ENCODE assay signal across 8 cellular contexts in the genomic region with DNA sequence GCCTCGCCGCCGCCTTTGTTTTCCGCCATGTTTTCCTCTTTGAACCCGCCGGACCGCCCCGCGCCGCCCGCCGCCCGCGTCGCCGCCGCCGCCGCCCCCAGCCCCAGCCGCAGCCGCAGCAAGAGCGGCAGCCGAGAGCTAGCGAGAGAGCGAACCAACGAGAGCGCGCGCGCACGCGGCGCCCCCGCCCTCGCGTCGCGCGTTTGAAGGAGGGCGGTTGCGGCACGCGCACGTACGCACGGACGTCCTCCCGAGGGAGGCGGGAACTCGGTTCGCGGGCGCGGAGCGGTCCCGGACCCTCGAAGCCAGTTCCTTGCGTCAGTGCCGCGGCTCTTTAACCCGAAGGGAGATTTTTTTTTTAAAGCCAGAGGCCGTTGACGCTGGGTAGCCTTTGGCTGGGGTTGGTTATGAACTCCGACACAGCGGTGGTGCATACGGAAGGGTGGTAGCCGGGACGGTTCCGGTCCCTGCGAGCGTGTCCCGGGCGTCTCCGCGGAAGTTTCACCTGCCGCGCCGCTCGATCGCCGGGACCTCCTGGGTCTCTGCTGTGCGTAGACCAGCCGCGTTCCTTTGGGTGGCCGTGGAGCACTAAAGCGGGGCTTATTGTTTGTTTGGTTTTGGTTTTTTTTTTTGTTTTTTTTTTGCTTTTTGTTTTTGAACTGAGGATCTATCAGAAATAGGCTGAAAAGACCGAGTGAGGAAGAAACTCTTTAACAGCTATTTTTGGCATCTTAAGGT. TPM values are rescaled to one million over a fixed set of nuclear protein-coding genes. Genes with fewer than 3 reads are reported as not detected.
DNase-seq lines count a peak whose midpoint lies in the region; ATAC-seq, FAIRE-seq and TF ChIP-seq lines count a peak whose summit lies in the region.

TRIM33 (minus strand) TSS at position 156 of the 738 bp plus-strand sequence; CDS start at position 29, 127 bp downstream.

- BruUV-seq in HepG2 (replicated peaks; lab: Mats Ljungman, UMichigan): TSS peak; percentile 93

- peak within 1 kb of the TSS; percentile 89 for H3K27ac ChIP-seq in C4-2B
- peak within 1 kb of the TSS; percentile 90 for H3K27ac ChIP-seq in HepG2 (ENCODE audit: extremely low read length, insufficient read depth, low read length)

- H4K20me1 ChIP-seq in HepG2 (ENCODE audit: insufficient read depth, low read length): peaks cover 30% of the 10 kb centered on the region

- in situ Hi-C loops in HepG2 (cut with HindIII; ENCODE audit: extremely low pct_ligation_motif_present, low pct_unique_long_range_greater_than_20kb): no loop called here

- peak within 1 kb of the TSS; percentile 84 to 95 (median 93) for H3K4me3 ChIP-seq in HepG2 (replicated peaks in 1 of 3; ENCODE audit: insufficient read depth in 1 of 3, low read depth in 2 of 3, low read length in 3 of 3)

- H3K36me3 ChIP-seq in HepG2 (replicated peaks in 1 of 2; ENCODE audit: control insufficient read depth in 1 of 2, insufficient read depth in 2 of 2, low read length in 2 of 2): peaks cover 0 to 6% of the 10 kb centered on the region in 2 experiments; a peak in 2 of 5 replicates

- ATAC-seq in GM19372 (IDR thresholded peaks at IDR 0.05; ENCODE audit: low read depth, unreplicated experiment) (peak; percentile 70), HG03521 (IDR thresholded peaks at IDR 0.05; ENCODE audit: unreplicated experiment) (peak; percentile 76), HepG2 (peak; percentile 78)

- peak within 1 kb of the TSS; percentile 91 for H3K9ac ChIP-seq in HepG2 (ENCODE audit: insufficient read depth, low read depth, low read length)

- DNase-seq in NCI-H69 (lab: John Stamatoyannopoulos, UW) (peak; percentile 94), dermis blood vessel endothelial cell (peak; percentile 98), HepG2 (ENCODE audit: low spot score) (peak; percentile 80)
- DNase-seq in activated CD4-positive, alpha-beta T cell treated with anti-CD3 and anti-CD28 coated beads, Interleukin-2, amount 50 U/mL, for 4 hours: peak; percentile 87 to 89
- DNase-seq in stimulated activated CD4-positive, alpha-beta T cell treated with anti-CD3 and anti-CD28 coated beads, Interleukin-2, amount 100 ng/mL, for 48 hours: peak; percentile 86 to 88

- TF ChIP-seq CTCF in C4-2B (conservative IDR thresholded peaks at IDR 0.05): no peak; the same call in 1 of the 2 replicates
- TF ChIP-seq CTCF in HepG2 (CRISPR knock-in tag; IDR thresholded peaks at IDR 0.05): 0 out of 2 replicates have a peak, but pooled peaks have one; percentile 5

- H3K27me3 ChIP-seq in HepG2 (ENCODE audit: control insufficient read depth in 1 of 2, insufficient read depth in 2 of 2, low read length in 2 of 2): no peaks in the 10 kb centered on the region

- intact Hi-C loops in HepG2 (cut with micrococcal nuclease; ENCODE audit: unreplicated experiment): loop anchor here (1.0 kb wide), 1 partner anchor 44 kb away; no protein-coding TSS in a partner anchor

- H3K4me2 ChIP-seq in HepG2 (ENCODE audit: low read depth, low read length): peak within 1 kb of the TSS; percentile 77

- H3K79me2 ChIP-seq in HepG2 (ENCODE audit: insufficient read depth, low read length): peaks cover 52% of the 10 kb centered on the region

- POLR2A ChIA-PET in HepG2 (lab: Yijun Ruan, JAX): interaction anchor here (1.0 to 2.3 kb wide), 6 partner anchors 10 to 205 kb away, joined by 3 to 9 read pairs (median 4); partner anchors contain the start of gene NRAS

- H2AFZ ChIP-seq in HepG2 (ENCODE audit: low read length): peak within 1 kb of the TSS; percentile 15

- CTCF ChIA-PET in HepG2 (lab: Yijun Ruan, JAX; ENCODE audit: low intra/inter-chr PET ratio, low total read pairs): no interaction called here

- TF ChIP-seq RAD21 in HepG2 (CRISPR knock-in tag; IDR thresholded peaks at IDR 0.05): peak; percentile 34; the same call in 1 of the 2 replicates

- peak; percentile 78 to 87 for TF ChIP-seq POLR2A in HepG2 (IDR thresholded peaks at IDR 0.05; ENCODE audit: insufficient read depth in 1 of 2, low read depth in 2 of 2, low read length in 2 of 2)

- no peak for FAIRE-seq in HepG2 (lab: Jason Lieb, UNC)

- TF ChIP-seq EP300 in HepG2 (IDR thresholded peaks at IDR 0.05; ENCODE audit: low read depth in 2 of 2, low read length in 2 of 2) (no peak), HepG2 (CRISPR knock-in tag; IDR thresholded peaks at IDR 0.05; ENCODE audit: borderline replicate concordance) (0 out of 2 replicates have a peak, but pooled peaks have one; percentile 8)

- no peaks in the 10 kb centered on the region for H3K9me3 ChIP-seq in HepG2 (ENCODE audit: low read length)

- H3K4me1 ChIP-seq in HepG2 (ENCODE audit: insufficient read depth, low read length): peaks cover 45% of the 10 kb centered on the region

- WGBS in HepG2 (ENCODE audit: low lambda C conversion rate): under 1% methylated on average over 22 of the region's 87 CpGs

TF ChIP-seq in HepG2, 621 proteins besides CTCF, POLR2A, EP300 and RAD21 (continues in another document):
- TF ChIP-seq ZBTB34 (CRISPR knock-in tag; IDR thresholded peaks at IDR 0.05): no peak
- TF ChIP-seq, protein P1, sequence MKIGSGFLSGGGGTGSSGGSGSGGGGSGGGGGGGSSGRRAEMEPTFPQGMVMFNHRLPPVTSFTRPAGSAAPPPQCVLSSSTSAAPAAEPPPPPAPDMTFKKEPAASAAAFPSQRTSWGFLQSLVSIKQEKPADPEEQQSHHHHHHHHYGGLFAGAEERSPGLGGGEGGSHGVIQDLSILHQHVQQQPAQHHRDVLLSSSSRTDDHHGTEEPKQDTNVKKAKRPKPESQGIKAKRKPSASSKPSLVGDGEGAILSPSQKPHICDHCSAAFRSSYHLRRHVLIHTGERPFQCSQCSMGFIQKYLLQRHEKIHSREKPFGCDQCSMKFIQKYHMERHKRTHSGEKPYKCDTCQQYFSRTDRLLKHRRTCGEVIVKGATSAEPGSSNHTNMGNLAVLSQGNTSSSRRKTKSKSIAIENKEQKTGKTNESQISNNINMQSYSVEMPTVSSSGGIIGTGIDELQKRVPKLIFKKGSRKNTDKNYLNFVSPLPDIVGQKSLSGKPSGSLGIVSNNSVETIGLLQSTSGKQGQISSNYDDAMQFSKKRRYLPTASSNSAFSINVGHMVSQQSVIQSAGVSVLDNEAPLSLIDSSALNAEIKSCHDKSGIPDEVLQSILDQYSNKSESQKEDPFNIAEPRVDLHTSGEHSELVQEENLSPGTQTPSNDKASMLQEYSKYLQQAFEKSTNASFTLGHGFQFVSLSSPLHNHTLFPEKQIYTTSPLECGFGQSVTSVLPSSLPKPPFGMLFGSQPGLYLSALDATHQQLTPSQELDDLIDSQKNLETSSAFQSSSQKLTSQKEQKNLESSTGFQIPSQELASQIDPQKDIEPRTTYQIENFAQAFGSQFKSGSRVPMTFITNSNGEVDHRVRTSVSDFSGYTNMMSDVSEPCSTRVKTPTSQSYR (CRISPR knock-in tag; IDR thresholded peaks at IDR 0.05; ENCODE audit: borderline replicate concordance): peak; percentile 40; the same call in 1 of the 2 replicates
- peak; percentile 68; the same call in 1 of the 2 replicates for TF ChIP-seq FOXJ3 (CRISPR knock-in tag; IDR thresholded peaks at IDR 0.05; ENCODE audit: borderline replicate concordance)

RNA-seq across cellular contexts. Expression of gene TRIM33, which starts in this region (rescaled TPM):
- total RNA-seq in dermis blood vessel endothelial cell (33.9 and 35.5 TPM in 2 replicates), HepG2 (2016; rRNA removed; fragmentation: Illumina TruSeq; extraction: Trizol) (42.2 and 42.8 TPM in 2 replicates)
- total RNA-seq in HepG2 (2016; cell fraction: cytosol; rRNA removed; fragmentation: Illumina TruSeq; extraction: Trizol; ENCODE audit: low read depth): 8.8 and 9.0 TPM in 2 replicates
- 39.4 and 41.0 TPM in 2 replicates for total RNA-seq in HepG2 (2016; cell fraction: insoluble cytoplasmic fraction; rRNA removed; fragmentation: Illumina TruSeq; extraction: Trizol)
- total RNA-seq in HepG2 (2016; cell fraction: membrane; rRNA removed; fragmentation: Illumina TruSeq; extraction: Trizol): 11.6 and 13.2 TPM in 2 replicates
- total RNA-seq in HepG2 (2016; cell fraction: nucleus; rRNA removed; fragmentation: Illumina TruSeq; extraction: Trizol): 54.1 and 54.2 TPM in 2 replicates
- polyA plus RNA-seq in HepG2 (2011; rRNA removed): 31.0 and 35.5 TPM in 2 replicates
- polyA plus RNA-seq in HepG2 (2011; cell fraction: cytosol; rRNA removed): 12.2 and 14.5 TPM in 2 replicates
- polyA plus RNA-seq in HepG2 (2011; cell fraction: nucleus; rRNA removed): 28.4 and 29.4 TPM in 2 replicates
- polyA plus RNA-seq in HepG2 (2012): 19.4 and 23.2 TPM in 2 replicates
- polyA plus RNA-seq in HepG2 (2016; cell fraction: cytosol; fragmentation: Illumina TruSeq; extraction: Trizol; ENCODE audit: low read depth): 0.87 and 0.88 TPM in 2 replicates
- 27.4 and 29.1 TPM in 2 replicates for polyA plus RNA-seq in HepG2 (2016; cell fraction: insoluble cytoplasmic fraction; fragmentation: Illumina TruSeq; extraction: Trizol; ENCODE audit: low read depth)
- 2.7 and 3.4 TPM in 2 replicates for polyA plus RNA-seq in HepG2 (2016; cell fraction: membrane; fragmentation: Illumina TruSeq; extraction: Trizol; ENCODE audit: low read depth)
- 38.6 and 49.9 TPM in 2 replicates for polyA plus RNA-seq in HepG2 (2016; cell fraction: nucleus; fragmentation: Illumina TruSeq; extraction: Trizol; ENCODE audit: insufficient read depth, low read depth)
- polyA minus RNA-seq in HepG2 (2011; rRNA and poly(A)+ RNA removed; ENCODE audit: low replicate concordance): 39.0 and 73.0 TPM in 2 replicates
- polyA minus RNA-seq in HepG2 (2011; cell fraction: cytosol; rRNA and poly(A)+ RNA removed): 30.9 and 38.0 TPM in 2 replicates
- 91.8 and 97.2 TPM in 2 replicates for polyA minus RNA-seq in HepG2 (2011; cell fraction: nucleus; rRNA and poly(A)+ RNA removed)

Comparison
In these comparisons a context has a peak if more than half of its experiments do, and no peak if none do; other contexts are left out.
1. Peak in every context shown above with its lines: DNase-seq, ATAC-seq, H3K4me3 ChIP-seq and H3K27ac ChIP-seq.